Comparison of ENCODE assay signal across 1 cellular context in the genomic region with DNA sequence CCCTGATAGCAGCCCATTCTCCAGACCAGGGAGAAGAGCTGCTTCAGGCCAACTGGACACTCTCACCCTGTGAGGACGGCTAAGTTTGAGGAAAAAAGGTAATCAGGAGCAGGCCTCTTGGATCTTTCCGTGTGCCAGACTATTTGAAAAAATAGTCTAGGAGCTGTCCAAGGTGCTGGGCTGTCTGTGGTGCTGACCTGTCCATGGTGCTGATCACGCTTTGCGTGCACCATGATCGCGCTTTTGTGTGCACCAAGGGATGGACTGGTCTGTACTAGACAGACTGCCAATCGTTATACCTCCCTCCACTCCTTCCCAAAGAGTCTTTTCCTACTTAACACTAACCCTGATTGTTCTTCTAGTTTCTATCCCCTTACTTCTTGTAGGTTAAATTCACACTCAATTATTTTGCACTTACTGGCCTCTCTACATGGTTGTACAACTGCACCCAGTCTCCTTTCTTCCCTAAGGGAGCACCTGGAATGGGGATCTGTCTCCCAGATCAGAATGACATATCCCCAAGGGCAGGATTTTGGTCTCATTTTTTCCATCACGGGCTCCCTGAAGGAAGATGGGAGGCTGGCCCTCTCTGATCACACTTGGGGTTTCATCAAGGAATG.
TF ChIP-seq lines count a peak whose summit lies in the region.

No MANE protein-coding gene starts in this region.

TF ChIP-seq in K562, 482 proteins besides CTCF, POLR2A, EP300 and RAD21 (continued from another document and continues in another):
- TF ChIP-seq CHD7 (IDR thresholded peaks at IDR 0.05; ENCODE audit: low read depth, low read length): no peak
- TF ChIP-seq GABPB1 (CRISPR knock-in tag; IDR thresholded peaks at IDR 0.05): peak; percentile 88
- TF ChIP-seq, protein P1, sequence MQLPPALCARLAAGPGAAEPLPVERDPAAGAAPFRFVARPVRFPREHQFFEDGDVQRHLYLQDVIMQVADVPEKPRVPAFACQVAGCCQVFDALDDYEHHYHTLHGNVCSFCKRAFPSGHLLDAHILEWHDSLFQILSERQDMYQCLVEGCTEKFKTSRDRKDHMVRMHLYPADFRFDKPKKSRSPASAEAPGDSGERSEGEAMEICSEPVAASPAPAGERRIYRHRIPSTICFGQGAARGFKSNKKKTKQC (CRISPR knock-in tag; IDR thresholded peaks at IDR 0.05): peak; percentile 100
- TF ChIP-seq, protein P2, sequence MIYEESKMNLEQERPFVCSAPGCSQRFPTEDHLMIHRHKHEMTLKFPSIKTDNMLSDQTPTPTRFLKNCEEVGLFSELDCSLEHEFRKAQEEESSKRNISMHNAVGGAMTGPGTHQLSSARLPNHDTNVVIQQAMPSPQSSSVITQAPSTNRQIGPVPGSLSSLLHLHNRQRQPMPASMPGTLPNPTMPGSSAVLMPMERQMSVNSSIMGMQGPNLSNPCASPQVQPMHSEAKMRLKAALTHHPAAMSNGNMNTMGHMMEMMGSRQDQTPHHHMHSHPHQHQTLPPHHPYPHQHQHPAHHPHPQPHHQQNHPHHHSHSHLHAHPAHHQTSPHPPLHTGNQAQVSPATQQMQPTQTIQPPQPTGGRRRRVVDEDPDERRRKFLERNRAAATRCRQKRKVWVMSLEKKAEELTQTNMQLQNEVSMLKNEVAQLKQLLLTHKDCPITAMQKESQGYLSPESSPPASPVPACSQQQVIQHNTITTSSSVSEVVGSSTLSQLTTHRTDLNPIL (CRISPR knock-in tag; IDR thresholded peaks at IDR 0.05): 0 out of 2 replicates have a peak, but pooled peaks have one; percentile 27
- TF ChIP-seq TCF3 (CRISPR knock-in tag; IDR thresholded peaks at IDR 0.05): peak; percentile 57; the same call in 1 of the 2 replicates
- peak; percentile 75 for TF ChIP-seq TEAD2 (tag; IDR thresholded peaks at IDR 0.05)
- no peak for TF ChIP-seq ZMIZ1 (IDR thresholded peaks at IDR 0.05; ENCODE audit: low read depth in 2 of 2, low read length in 2 of 2)
- TF ChIP-seq, protein P3, sequence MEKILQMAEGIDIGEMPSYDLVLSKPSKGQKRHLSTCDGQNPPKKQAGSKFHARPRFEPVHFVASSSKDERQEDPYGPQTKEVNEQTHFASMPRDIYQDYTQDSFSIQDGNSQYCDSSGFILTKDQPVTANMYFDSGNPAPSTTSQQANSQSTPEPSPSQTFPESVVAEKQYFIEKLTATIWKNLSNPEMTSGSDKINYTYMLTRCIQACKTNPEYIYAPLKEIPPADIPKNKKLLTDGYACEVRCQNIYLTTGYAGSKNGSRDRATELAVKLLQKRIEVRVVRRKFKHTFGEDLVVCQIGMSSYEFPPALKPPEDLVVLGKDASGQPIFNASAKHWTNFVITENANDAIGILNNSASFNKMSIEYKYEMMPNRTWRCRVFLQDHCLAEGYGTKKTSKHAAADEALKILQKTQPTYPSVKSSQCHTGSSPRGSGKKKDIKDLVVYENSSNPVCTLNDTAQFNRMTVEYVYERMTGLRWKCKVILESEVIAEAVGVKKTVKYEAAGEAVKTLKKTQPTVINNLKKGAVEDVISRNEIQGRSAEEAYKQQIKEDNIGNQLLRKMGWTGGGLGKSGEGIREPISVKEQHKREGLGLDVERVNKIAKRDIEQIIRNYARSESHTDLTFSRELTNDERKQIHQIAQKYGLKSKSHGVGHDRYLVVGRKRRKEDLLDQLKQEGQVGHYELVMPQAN (IDR thresholded peaks at IDR 0.05; ENCODE audit: borderline replicate concordance): peak; percentile 46; the same call in 1 of the 2 replicates
- TF ChIP-seq ZNF324 (CRISPR knock-in tag; IDR thresholded peaks at IDR 0.05): no peak
- no peak for TF ChIP-seq NFATC3 (IDR thresholded peaks at IDR 0.05)
- TF ChIP-seq TBL1XR1 (IDR thresholded peaks at IDR 0.05; ENCODE audit: low read length in 2 of 2): no peak
- peak; percentile 86; the same call in 1 of the 2 replicates for TF ChIP-seq ZNF24 (IDR thresholded peaks at IDR 0.05)
- no peak for TF ChIP-seq SIRT6 (IDR thresholded peaks at IDR 0.05; ENCODE audit: low read depth, low read length)
- TF ChIP-seq, protein P4, sequence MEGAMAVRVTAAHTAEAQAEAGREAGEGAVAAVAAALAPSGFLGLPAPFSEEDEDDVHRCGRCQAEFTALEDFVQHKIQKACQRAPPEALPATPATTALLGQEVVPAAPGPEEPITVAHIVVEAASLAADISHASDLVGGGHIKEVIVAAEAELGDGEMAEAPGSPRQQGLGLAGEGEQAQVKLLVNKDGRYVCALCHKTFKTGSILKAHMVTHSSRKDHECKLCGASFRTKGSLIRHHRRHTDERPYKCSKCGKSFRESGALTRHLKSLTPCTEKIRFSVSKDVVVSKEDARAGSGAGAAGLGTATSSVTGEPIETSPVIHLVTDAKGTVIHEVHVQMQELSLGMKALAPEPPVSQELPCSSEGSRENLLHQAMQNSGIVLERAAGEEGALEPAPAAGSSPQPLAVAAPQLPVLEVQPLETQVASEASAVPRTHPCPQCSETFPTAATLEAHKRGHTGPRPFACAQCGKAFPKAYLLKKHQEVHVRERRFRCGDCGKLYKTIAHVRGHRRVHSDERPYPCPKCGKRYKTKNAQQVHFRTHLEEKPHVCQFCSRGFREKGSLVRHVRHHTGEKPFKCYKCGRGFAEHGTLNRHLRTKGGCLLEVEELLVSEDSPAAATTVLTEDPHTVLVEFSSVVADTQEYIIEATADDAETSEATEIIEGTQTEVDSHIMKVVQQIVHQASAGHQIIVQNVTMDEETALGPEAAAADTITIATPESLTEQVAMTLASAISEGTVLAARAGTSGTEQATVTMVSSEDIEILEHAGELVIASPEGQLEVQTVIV (CRISPR knock-in tag; IDR thresholded peaks at IDR 0.05; ENCODE audit: borderline replicate concordance): no peak
- peak; percentile 49; the same call in 1 of the 2 replicates for TF ChIP-seq HSF4 (CRISPR knock-in tag; IDR thresholded peaks at IDR 0.05; ENCODE audit: borderline replicate concordance)
- 0 out of 4 replicates have a peak, but pooled peaks of 1 of the 2 experiments have one; percentile 59 for TF ChIP-seq KDM4B (IDR thresholded peaks at IDR 0.05; ENCODE audit: borderline replicate concordance in 2 of 2, low read depth in 1 of 2)
- peak; percentile 96 for TF ChIP-seq ZNF395 (CRISPR knock-in tag; IDR thresholded peaks at IDR 0.05)
- TF ChIP-seq YY1 (IDR thresholded peaks at IDR 0.05; ENCODE audit: borderline replicate concordance in 1 of 3, control insufficient read depth in 1 of 3, extremely low read depth in 1 of 3, insufficient read depth in 3 of 3, insufficient read length in 1 of 3, insufficient replicate concordance in 2 of 3, low read depth in 1 of 3, low read length in 2 of 3): peak in 1 of 3 experiments; percentile 19
- peak; percentile 63 to 99; a peak in 2 of 4 replicates for TF ChIP-seq MAZ (CRISPR knock-in tag; conservative IDR thresholded peaks at IDR 0.05 in 1 of 2, IDR thresholded peaks at IDR 0.05 in 1 of 2)
- peak; percentile 97 for TF ChIP-seq STAG1 (CRISPR knock-in tag; IDR thresholded peaks at IDR 0.05; ENCODE audit: borderline replicate concordance)
- peak; percentile 100 for TF ChIP-seq HMGXB4 (CRISPR knock-in tag; IDR thresholded peaks at IDR 0.05)
